In genomic region chr9:38431101-38431500, GRCh38 we compare ENCODE assay signal across 16 cellular contexts. TPM values are rescaled to one million over a fixed set of nuclear protein-coding genes. Genes with fewer than 3 reads are reported as not detected.
"Had no signal": no experiment of that assay in that cellular context is flagged by ENCODE, and none has a peak within 500 bp of the region (broad histone marks: within the 10 kb centered on the region; RNA-seq: fewer than 3 reads in every experiment).

No MANE protein-coding gene starts in this region.

- H3K27ac ChIP-seq: ascending aorta, esophagus muscularis mucosa, gastroesophageal sphincter, heart left ventricle, left lung, prostate gland, tibial nerve had no signal

- DNase-seq: activated B cell treated with CpG ODN at 0.5 μM for 24 hours; activated CD4-positive, alpha-beta memory T cell treated with anti-CD3 and anti-CD28 coated beads, Interleukin-2, amount 10 ng/mL, durations not matched to agents 7 days and 5 days; activated CD4-positive, alpha-beta T cell treated with anti-CD3 and anti-CD28 coated beads for 48 hours; activated naive CD4-positive, alpha-beta T cell treated with anti-CD3 and anti-CD28 coated beads, Interleukin-2, amount 10 ng/mL, durations not matched to agents 7 days and 5 days; activated T-cell treated with anti-CD3 and anti-CD28 coated beads, Interleukin-2, amount 50 U/mL, for 4 hours; effector CD8-positive, alpha-beta T cell; heart left ventricle; left lung; right cardiac atrium had no signal

- ATAC-seq: activated T-cell treated with anti-CD3 and anti-CD28 coated beads, Interleukin-2, amount 50 U/mL, for 4 hours; gastroesophageal sphincter; left lung; right cardiac atrium had no signal

- H3K27me3 ChIP-seq: ascending aorta, tibial nerve had no signal

- H3K36me3 ChIP-seq: ascending aorta, esophagus muscularis mucosa, gastroesophageal sphincter, heart left ventricle, left lung, prostate gland, tibial nerve had no signal

- H3K9me3 ChIP-seq: ascending aorta, esophagus muscularis mucosa, gastroesophageal sphincter, heart left ventricle, left lung, prostate gland, tibial nerve had no signal

- H3K4me3 ChIP-seq: ascending aorta, esophagus muscularis mucosa, gastroesophageal sphincter, heart left ventricle, left lung, prostate gland, tibial nerve had no signal

- FAIRE-seq: endothelial cell of umbilical vein had no signal

- H3K4me1 ChIP-seq: ascending aorta, esophagus muscularis mucosa, gastroesophageal sphincter, heart left ventricle, left lung, prostate gland, tibial nerve had no signal

RNA-seq across cellular contexts. Expression of gene IGFBPL1, which starts 6.8 kb away (rescaled TPM):
- total RNA-seq: activated B cell treated with CpG ODN at 0.5 μM for 24 hours, endothelial cell of umbilical vein, omental fat pad had no signal
- polyA plus RNA-seq: endothelial cell of umbilical vein, heart left ventricle had no signal
